Comparison of ENCODE assay signal across 8 cellular contexts in the genomic region with DNA sequence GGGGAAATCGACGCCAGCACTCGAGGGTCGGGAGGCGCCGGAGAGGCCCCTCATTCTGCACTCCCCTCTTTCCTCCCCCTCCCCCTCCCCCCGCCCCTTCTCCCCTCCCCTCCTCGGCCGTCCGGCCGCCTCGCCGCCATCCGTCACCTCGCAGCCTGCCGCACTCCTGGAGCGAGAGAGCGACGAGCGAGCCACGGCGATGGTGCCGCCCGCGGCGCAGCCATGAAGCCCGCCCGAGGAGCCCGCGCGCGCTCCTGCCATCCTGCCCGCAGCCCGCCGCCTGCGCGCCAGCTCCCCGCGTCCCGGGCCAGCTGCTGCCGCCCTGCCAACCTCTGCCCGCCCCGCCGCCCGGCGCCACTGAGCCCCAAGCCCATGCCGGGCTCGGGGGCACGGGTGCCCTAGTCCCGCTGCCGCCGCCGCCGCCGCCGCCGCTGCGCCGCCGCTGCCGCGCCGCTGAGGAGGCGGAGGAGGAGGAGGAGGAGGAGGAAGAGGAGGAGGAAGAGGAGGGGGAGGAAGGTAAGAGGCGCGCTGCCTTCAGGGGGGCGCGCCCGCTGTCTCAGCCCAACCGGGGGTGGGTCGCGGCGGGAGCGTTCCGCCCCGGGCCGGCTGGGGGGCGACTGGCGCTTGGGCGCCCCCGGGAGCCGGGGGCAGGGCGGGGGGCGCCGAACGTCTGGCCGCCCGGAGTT. TPM values are rescaled to one million over a fixed set of nuclear protein-coding genes. Genes with fewer than 3 reads are reported as not detected.
DNase-seq lines count a peak whose midpoint lies in the region; ATAC-seq lines count a peak whose summit lies in the region.

TSS of gene FRMPD3 (plus strand) at position 163 of the 686 bp plus-strand sequence. CDS start 76,937 bp downstream, outside the sequence.

- peak within 1 kb of the TSS; percentile 76 to 98 (median 87) for H3K4me3 Mint-ChIP-seq in CD8-positive, alpha-beta memory T cell
- peak within 1 kb of the TSS; percentile 71 to 85 for H3K4me3 Mint-ChIP-seq in effector memory CD8-positive, alpha-beta T cell

- peaks cover 26 to 27% (median 26%) of the 10 kb centered on the region in 3 donors for H3K4me1 Mint-ChIP-seq in CD8-positive, alpha-beta memory T cell
- H3K4me1 Mint-ChIP-seq in effector memory CD8-positive, alpha-beta T cell (ENCODE audit: low read depth in 2 of 2), result peaks cover 19 to 26% of the 10 kb centered on the region in 2 donors

- DNase-seq in CD8-positive, alpha-beta memory T cell, result peak in 3 of 5 donors; percentile 2 to 40 (median 13)
- peak; percentile 21 for DNase-seq in MG63
- peak; percentile 11 to 15 (median 12) for DNase-seq in effector memory CD8-positive, alpha-beta T cell
- DNase-seq in NCI-H1930 (lab: John Stamatoyannopoulos, UW), result no peak

- H3K4me3 ChIP-seq in CD8-positive, alpha-beta memory T cell (ENCODE audit: low read length), result peak within 1 kb of the TSS; percentile 32
- H3K4me3 ChIP-seq in MG63, result peak within 1 kb of the TSS; percentile 29
- H3K4me3 ChIP-seq in neuron (ENCODE audit: low read length), result peak within 1 kb of the TSS; percentile 52

- H3K36me3 ChIP-seq in CD8-positive, alpha-beta memory T cell (ENCODE audit: insufficient read depth, low read length), result no peaks in the 10 kb centered on the region
- H3K36me3 ChIP-seq in MG63, result no peaks in the 10 kb centered on the region
- no peaks in the 10 kb centered on the region for H3K36me3 ChIP-seq in neuron (ENCODE audit: insufficient read depth, low read length)

- POLR2A ChIA-PET in CD8-positive, alpha-beta memory T cell (lab: Charles Lee), result no interaction called here

- peaks cover 7% of the 10 kb centered on the region for H3K4me1 ChIP-seq in CD8-positive, alpha-beta memory T cell (ENCODE audit: insufficient read depth, low read length)
- peaks cover 9% of the 10 kb centered on the region for H3K4me1 ChIP-seq in neuron (ENCODE audit: insufficient read depth, low read length)

- peak within 1 kb of the TSS; percentile 75 to 97 (median 90) for H3K27ac Mint-ChIP-seq in CD8-positive, alpha-beta memory T cell
- H3K27ac Mint-ChIP-seq in effector memory CD8-positive, alpha-beta T cell, result peak within 1 kb of the TSS; percentile 84 to 90

- H2AFZ ChIP-seq in neuron (ENCODE audit: low read depth, low read length), result peak within 1 kb of the TSS; percentile 66

- no peaks in the 10 kb centered on the region for H3K36me3 Mint-ChIP-seq in CD8-positive, alpha-beta memory T cell
- H3K36me3 Mint-ChIP-seq in effector memory CD8-positive, alpha-beta T cell (ENCODE audit: insufficient read depth), result peaks cover 17% of the 10 kb centered on the region

- peak; percentile 8 for ATAC-seq in effector memory CD8-positive, alpha-beta T cell (replicated peaks)
- no peak for ATAC-seq in GM18517 (IDR thresholded peaks at IDR 0.05; ENCODE audit: unreplicated experiment)
- ATAC-seq in GM18909 (IDR thresholded peaks at IDR 0.05; ENCODE audit: poor library complexity, unreplicated experiment), result no peak
- ATAC-seq in HG02970 (IDR thresholded peaks at IDR 0.05; ENCODE audit: low FRiP score, unreplicated experiment), result no peak

- H3K27me3 ChIP-seq in CD8-positive, alpha-beta memory T cell (ENCODE audit: insufficient read depth, low read length, poor library complexity, severe bottlenecking), result peaks cover 2% of the 10 kb centered on the region
- H3K27me3 ChIP-seq in MG63 (no peaks in the 10 kb centered on the region), neuron (ENCODE audit: insufficient read depth, low read length) (no peaks in the 10 kb centered on the region)

- CTCF ChIA-PET in CD8-positive, alpha-beta memory T cell (lab: Charles Lee), result interaction anchor here (1.0 kb wide), 1 partner anchor 224 kb away, joined by 3 read pairs; no protein-coding TSS in a partner anchor

- H3K9me3 Mint-ChIP-seq in CD8-positive, alpha-beta memory T cell, result no peaks in the 10 kb centered on the region
- H3K9me3 Mint-ChIP-seq in effector memory CD8-positive, alpha-beta T cell, result no peaks in the 10 kb centered on the region

- H3K9me3 ChIP-seq in CD8-positive, alpha-beta memory T cell (ENCODE audit: low read length), result no peaks in the 10 kb centered on the region
- H3K9me3 ChIP-seq in MG63 (no peaks in the 10 kb centered on the region), neuron (ENCODE audit: low read length) (no peaks in the 10 kb centered on the region)

- peak within 1 kb of the TSS; percentile 12 for H3K27ac ChIP-seq in CD8-positive, alpha-beta memory T cell (ENCODE audit: low read depth, low read length)

- H3K27me3 Mint-ChIP-seq in CD8-positive, alpha-beta memory T cell, result peaks cover 9 to 20% of the 10 kb centered on the region in 2 donors
- peaks cover 1 to 4% of the 10 kb centered on the region in 2 donors for H3K27me3 Mint-ChIP-seq in effector memory CD8-positive, alpha-beta T cell

RNA-seq across cellular contexts. Expression of gene FRMPD3, which starts in this region (rescaled TPM):
- under 1 TPM; 0.22 to 0.24 TPM for total RNA-seq in CD8-positive, alpha-beta memory T cell
- polyA plus RNA-seq in CD8-positive, alpha-beta memory T cell, result 0.21 TPM
- not detected in 2 replicates for total RNA-seq in MG63 (2014; rRNA removed; shearing (Covaris generic); ENCODE audit: low replicate concordance)

Comparison
In these comparisons a context has a peak if more than half of its experiments do, and no peak if none do; other contexts are left out.
1. Peak in DNase-seq, H3K4me3 ChIP-seq and H3K27ac ChIP-seq in CD8-positive, alpha-beta memory T cell; RNA of the gene not detected or under 1 TPM.
2. Peak in DNase-seq and H3K4me3 ChIP-seq in MG63; RNA of the gene not detected or under 1 TPM.
3. DNase-seq: peak in effector memory CD8-positive, alpha-beta T cell (3 of 3); none in NCI-H1930 (0 of 2).
4. Peak in every context shown above with its lines, with median percentiles within 50 percentile points of each other: H3K4me3 ChIP-seq.